Comparison of ENCODE assay signal across 20 cellular contexts in genomic region chr2:240224676-240225075, GRCh38.
DNase-seq lines count a peak whose midpoint lies in the region; ATAC-seq and TF ChIP-seq lines count a peak whose summit lies in the region.
"Had no signal": no experiment of that assay in that cellular context is flagged by ENCODE, and none has a peak within 500 bp of the region (broad histone marks: within the 10 kb centered on the region; RNA-seq: fewer than 3 reads in every experiment).

No MANE protein-coding gene starts in this region.

- no peak for TF ChIP-seq CTCF in fibroblast of pulmonary artery (IDR thresholded peaks at IDR 0.05; ENCODE audit: low read length, missing control alignments)

- H3K4me3 ChIP-seq in fibroblast of pulmonary artery (replicated peaks; ENCODE audit: low read depth, low read length), result no peak overlapping the region
- H3K4me3 ChIP-seq in SJCRH30, result no peak overlapping the region
- H3K4me3 ChIP-seq: BLaER1 treated with 17β-estradiol and CSF1 and Interleukin-3, amounts not matched to agents 10 nM and 100 nM; dorsolateral prefrontal cortex had no signal

- no peak overlapping the region for H3K27ac ChIP-seq in SJCRH30
- H3K27ac ChIP-seq: BLaER1 treated with 17β-estradiol and CSF1 and Interleukin-3, amounts not matched to agents 10 nM and 100 nM; dorsolateral prefrontal cortex had no signal

- no peaks in the 10 kb centered on the region for H3K36me3 ChIP-seq in SJCRH30
- H3K36me3 ChIP-seq: BLaER1 treated with 17β-estradiol and CSF1 and Interleukin-3, amounts not matched to agents 10 nM and 100 nM had no signal

- DNase-seq in EL (peak; percentile 58), amniotic stem cell (lab: John Stamatoyannopoulos, UW) (peak; percentile 62), fibroblast of pulmonary artery (ENCODE audit: low read depth) (peak; percentile 61), posterior vena cava (ENCODE audit: low spot score) (peak; percentile 8), SJCRH30 (no peak)
- DNase-seq: activated CD4-positive, alpha-beta T cell treated with anti-CD3 and anti-CD28 coated beads for 4 hours; activated naive CD4-positive, alpha-beta T cell; hypothalamus; KBM-7; left colon; NCI-H1048; SK-N-SH; stimulated activated CD4-positive, alpha-beta T cell treated with anti-CD3 and anti-CD28 coated beads, Interleukin-2, amount 100 ng/mL, for 24 hours had no signal

- intact Hi-C loops in posterior vena cava (cut with DNase I), result no loop called here

- H3K4me1 ChIP-seq in SJCRH30, result peaks cover 12% of the 10 kb centered on the region

- ATAC-seq in GM21360 (IDR thresholded peaks at IDR 0.05; ENCODE audit: unreplicated experiment), result no peak
- no peak for ATAC-seq in HG02642 (IDR thresholded peaks at IDR 0.05; ENCODE audit: poor library complexity, unreplicated experiment)
- ATAC-seq in HG02970 (IDR thresholded peaks at IDR 0.05; ENCODE audit: low FRiP score, unreplicated experiment), result no peak
- ATAC-seq: esophagus mucosa, left colon, sciatic nerve had no signal

- peaks cover 5% of the 10 kb centered on the region; the same call in 1 of the 2 replicates for H3K27me3 ChIP-seq in SJCRH30
- H3K27me3 ChIP-seq: BLaER1 treated with 17β-estradiol and CSF1 and Interleukin-3, amounts not matched to agents 10 nM and 100 nM; dorsolateral prefrontal cortex had no signal

- H3K9me3 ChIP-seq in SJCRH30 (replicated peaks), result peaks cover 9% of the 10 kb centered on the region
- H3K9me3 ChIP-seq: SK-N-SH had no signal

Comparison
In these comparisons a context has a peak if more than half of its experiments do, and no peak if none do; other contexts are left out.
1. DNase-seq: peak in EL (single experiment), amniotic stem cell (single experiment), fibroblast of pulmonary artery (single experiment) and posterior vena cava (single experiment); none in SJCRH30 (0 of 2).